Comparison of ENCODE assay signal across 9 cellular contexts in genomic region chr19:57099199-57099661, GRCh38. TPM values are rescaled to one million over a fixed set of nuclear protein-coding genes. Genes with fewer than 3 reads are reported as not detected.
DNase-seq lines count a peak whose midpoint lies in the region; ATAC-seq and TF ChIP-seq lines count a peak whose summit lies in the region.
"Had no signal": no experiment of that assay in that cellular context is flagged by ENCODE, and none has a peak within 500 bp of the region (broad histone marks: within the 10 kb centered on the region; RNA-seq: fewer than 3 reads in every experiment).

No MANE protein-coding gene starts in this region.

- H3K36me3 ChIP-seq in CD4-positive, alpha-beta memory T cell (ENCODE audit: insufficient read depth, low read length) = no peaks in the 10 kb centered on the region
- H3K36me3 ChIP-seq in lung (ENCODE audit: control insufficient read depth in 2 of 2, insufficient read depth in 2 of 2, low read length in 2 of 2) = no peaks in the 10 kb centered on the region

- peaks cover 2% of the 10 kb centered on the region in 2 donors for H3K27me3 Mint-ChIP-seq in CD4-positive, alpha-beta memory T cell

- H3K27me3 ChIP-seq in CD4-positive, alpha-beta memory T cell (ENCODE audit: insufficient read depth, low read length) = no peaks in the 10 kb centered on the region
- peaks cover 3% of the 10 kb centered on the region for H3K27me3 ChIP-seq in lung (ENCODE audit: control insufficient read depth, insufficient read depth)

- H3K4me1 Mint-ChIP-seq in CD4-positive, alpha-beta memory T cell = peaks cover 0 to 7% (median 3%) of the 10 kb centered on the region in 4 donors

- WGBS in lung, 2 donors = 5 to 7% methylated on average over 31 of the region's 31 CpGs

- H3K4me1 ChIP-seq in CD4-positive, alpha-beta memory T cell (ENCODE audit: insufficient read depth, low read length) = no peaks in the 10 kb centered on the region
- peaks cover 0 to 5% of the 10 kb centered on the region in 2 donors for H3K4me1 ChIP-seq in lung (ENCODE audit: control insufficient read depth in 2 of 2, insufficient read depth in 2 of 2, low read length in 2 of 2)

- peaks cover 0 to 20% (median 8%) of the 10 kb centered on the region in 8 donors for H3K9me3 Mint-ChIP-seq in CD4-positive, alpha-beta memory T cell

- no peak overlapping the region for H3K4me3 ChIP-seq in CD4-positive, alpha-beta memory T cell (ENCODE audit: low read length in 2 of 2)
- H3K4me3 ChIP-seq in coronary artery (no peak overlapping the region), lung (no peak overlapping the region)
- H3K4me3 ChIP-seq: skin epidermis had no signal

- H3K9me3 ChIP-seq in CD4-positive, alpha-beta memory T cell (ENCODE audit: control insufficient read depth in 1 of 2, low read length in 2 of 2) = no peaks in the 10 kb centered on the region
- peaks cover 0 to 5% of the 10 kb centered on the region in 2 donors for H3K9me3 ChIP-seq in lung (ENCODE audit: control insufficient read depth in 2 of 2, insufficient read depth in 1 of 2, low read length in 1 of 2)

- peak; percentile 72 for ATAC-seq in lung (ENCODE audit: insufficient read depth, low FRiP score)

- CTCF ChIA-PET in CD4-positive, alpha-beta memory T cell (lab: Charles Lee; ENCODE audit: partially characterized antibody) = no interaction called here

- peak in 4 of 5 donors; percentile 26 to 44 (median 30) for DNase-seq in CD4-positive, alpha-beta memory T cell
- peak; percentile 67 for DNase-seq in HuH-7 (ENCODE audit: low spot score)
- peak; percentile 78 for DNase-seq in activated CD4-positive, alpha-beta T cell treated with anti-CD3 and anti-CD28 coated beads for 48 hours
- DNase-seq in coronary artery (ENCODE audit: low spot score) = no peak
- peak; percentile 54 for DNase-seq in lung (ENCODE audit: low spot score)
- peak; percentile 20 to 25 for DNase-seq in stimulated activated CD8-positive, alpha-beta memory T cell treated with anti-CD3 and anti-CD28 coated beads, Interleukin-7, amount 100 ng/mL, for 48 hours (ENCODE audit: extremely low read depth in 1 of 2, low read depth in 1 of 2)
- no peak for DNase-seq in GF-D8 (lab: John Stamatoyannopoulos, UW)
- DNase-seq in DMS79 treated with DMSO at 0.1 percent for 48 hours (lab: John Stamatoyannopoulos, UW) = no peak

- POLR2A ChIA-PET in CD4-positive, alpha-beta memory T cell (lab: Charles Lee; ENCODE audit: partially characterized antibody) = no interaction called here

- peak; percentile 68 for TF ChIP-seq CTCF in coronary artery (IDR thresholded peaks at IDR 0.05)
- TF ChIP-seq CTCF in lung (IDR thresholded peaks at IDR 0.05; ENCODE audit: control extremely low read depth, extremely low read depth) = peak; percentile 66

- H3K27ac Mint-ChIP-seq in CD4-positive, alpha-beta memory T cell = no peak overlapping the region

- no peak overlapping the region for H3K4me3 Mint-ChIP-seq in CD4-positive, alpha-beta memory T cell

- intact Hi-C loops in CD4-positive, alpha-beta memory T cell (cut with micrococcal nuclease) = no loop called here

- no peak overlapping the region for H3K27ac ChIP-seq in CD4-positive, alpha-beta memory T cell (ENCODE audit: low read depth, low read length)
- H3K27ac ChIP-seq in coronary artery (no peak overlapping the region), lung (ENCODE audit: low read depth in 1 of 2, low read length in 1 of 2) (no peak overlapping the region)
- H3K27ac ChIP-seq: skin epidermis had no signal

- H3K36me3 Mint-ChIP-seq in CD4-positive, alpha-beta memory T cell = peaks cover 1 to 4% of the 10 kb centered on the region in 2 donors

RNA-seq across cellular contexts. Expression of gene USP29, which starts 20.6 kb away (rescaled TPM):
- total RNA-seq in CD4-positive, alpha-beta memory T cell = not detected
- not detected for polyA plus RNA-seq in CD4-positive, alpha-beta memory T cell
- not detected for total RNA-seq in lung
- not detected for polyA plus RNA-seq in lung

RNA-seq across cellular contexts. Expression of gene ZIM3, which starts 45.8 kb away (rescaled TPM):
- total RNA-seq in CD4-positive, alpha-beta memory T cell = not detected
- not detected for polyA plus RNA-seq in CD4-positive, alpha-beta memory T cell
- not detected for total RNA-seq in lung
- polyA plus RNA-seq in lung = not detected

Comparison
In these comparisons a context has a peak if more than half of its experiments do, and no peak if none do; other contexts are left out.
1. DNase-seq: peak in CD4-positive, alpha-beta memory T cell (4 of 5), HuH-7 (single experiment), activated CD4-positive, alpha-beta T cell treated with anti-CD3 and anti-CD28 coated beads for 48 hours (single experiment), lung (single experiment) and stimulated activated CD8-positive, alpha-beta memory T cell treated with anti-CD3 and anti-CD28 coated beads, Interleukin-7, amount 100 ng/mL, for 48 hours (2 of 2); none in coronary artery (single experiment), GF-D8 (single experiment) and DMS79 treated with DMSO at 0.1 percent for 48 hours (single experiment).